ENCODE assay signal across 8 cellular contexts in genomic region chr1:21295059-21295401, GRCh38. TPM values are rescaled to one million over a fixed set of nuclear protein-coding genes. Genes with fewer than 3 reads are reported as not detected.
DNase-seq lines count a peak whose midpoint lies in the region; ATAC-seq and TF ChIP-seq lines count a peak whose summit lies in the region.

No MANE protein-coding gene starts in this region.

- TF ChIP-seq POLR2A in right lobe of liver (IDR thresholded peaks at IDR 0.05), result no peak
- TF ChIP-seq POLR2A in vagina (IDR thresholded peaks at IDR 0.05), result no peak
- no peak for TF ChIP-seq POLR2A in testis (IDR thresholded peaks at IDR 0.05)

- POLR2A ChIA-PET in activated CD8-positive, alpha-beta T cell treated with anti-CD3 and anti-CD28 coated beads, Interleukin-2, amount 10 ng/mL, durations not matched to agents 7 days and 5 days (lab: Charles Lee), result interaction anchor here (1.1 to 4.9 kb wide), 5 partner anchors 17 to 49 kb away, joined by 3 to 57 read pairs (median 9); no protein-coding TSS in a partner anchor

- H3K4me1 ChIP-seq in liver (ENCODE audit: control insufficient read depth in 4 of 4, insufficient read depth in 4 of 4, low read length in 3 of 4) (peaks cover 0 to 14% (median 6%) of the 10 kb centered on the region in 4 donors), right lobe of liver (peaks cover 0 to 6% (median 0%) of the 10 kb centered on the region in 4 donors), lung (ENCODE audit: control insufficient read depth in 2 of 2, insufficient read depth in 2 of 2, low read length in 2 of 2) (peaks cover 0 to 17% of the 10 kb centered on the region in 2 donors), vagina (peaks cover 91% of the 10 kb centered on the region), testis (peaks cover 35% of the 10 kb centered on the region)

- H3K4me3 Mint-ChIP-seq in activated CD8-positive, alpha-beta T cell treated with anti-CD3 and anti-CD28 coated beads, Interleukin-2, amount 10 ng/mL, durations not matched to agents 7 days and 5 days, result peak overlapping the region; percentile 73

- no peak overlapping the region for H3K4me3 ChIP-seq in liver (ENCODE audit: low read depth in 1 of 3, low read length in 3 of 3)
- H3K4me3 ChIP-seq in right lobe of liver, result no peak overlapping the region
- H3K4me3 ChIP-seq in lung, result no peak overlapping the region
- H3K4me3 ChIP-seq in vagina, result no peak overlapping the region
- H3K4me3 ChIP-seq in testis, result no peak overlapping the region

- H3K4me1 Mint-ChIP-seq in activated CD8-positive, alpha-beta T cell treated with anti-CD3 and anti-CD28 coated beads, Interleukin-2, amount 10 ng/mL, durations not matched to agents 7 days and 5 days (ENCODE audit: low read depth), result peaks cover 89% of the 10 kb centered on the region

- no peak overlapping the region for H3K9ac ChIP-seq in liver (ENCODE audit: low read depth in 1 of 2, low read length in 2 of 2)

- no peaks in the 10 kb centered on the region for H3K9me3 Mint-ChIP-seq in activated CD8-positive, alpha-beta T cell treated with anti-CD3 and anti-CD28 coated beads, Interleukin-2, amount 10 ng/mL, durations not matched to agents 7 days and 5 days (ENCODE audit: insufficient read depth)

- H3K27ac ChIP-seq in liver (ENCODE audit: low read depth in 1 of 2, low read length in 2 of 2), result peak overlapping the region; percentile 2 to 65
- H3K27ac ChIP-seq in right lobe of liver, result peak overlapping the region in 1 of 3 donors; percentile 14
- peak overlapping the region; percentile 35 to 58 for H3K27ac ChIP-seq in lung (ENCODE audit: low read depth in 1 of 2, low read length in 1 of 2)
- H3K27ac ChIP-seq in vagina, result peak overlapping the region; percentile 65
- H3K27ac ChIP-seq in testis, result no peak overlapping the region

- no peak for TF ChIP-seq CTCF in liver (IDR thresholded peaks at IDR 0.05; ENCODE audit: low read depth, low read length, missing input control)
- no peak for TF ChIP-seq CTCF in right lobe of liver (IDR thresholded peaks at IDR 0.05)
- TF ChIP-seq CTCF in lung (IDR thresholded peaks at IDR 0.05; ENCODE audit: control extremely low read depth, extremely low read depth), result no peak
- TF ChIP-seq CTCF in vagina (IDR thresholded peaks at IDR 0.05), result no peak
- TF ChIP-seq CTCF in testis (IDR thresholded peaks at IDR 0.05), result no peak

- 87% methylated on average over 1 of the region's 1 CpG for WGBS in liver
- WGBS in right lobe of liver (ENCODE audit: insufficient coverage, low coverage, low lambda C conversion rate, missing lambda C conversion rate), result 60% methylated on average over 1 of the region's 1 CpG
- 71 to 76% methylated on average over 1 of the region's 1 CpG for WGBS in lung, 2 donors
- 75 to 96% methylated on average over 1 of the region's 1 CpG for WGBS in testis, 2 donors

- no peaks in the 10 kb centered on the region for H3K9me3 ChIP-seq in liver (ENCODE audit: control insufficient read depth in 4 of 4, low read length in 3 of 4)
- no peaks in the 10 kb centered on the region for H3K9me3 ChIP-seq in right lobe of liver
- H3K9me3 ChIP-seq in lung (ENCODE audit: control insufficient read depth in 2 of 2, insufficient read depth in 1 of 2, low read length in 1 of 2), result no peaks in the 10 kb centered on the region
- no peaks in the 10 kb centered on the region for H3K9me3 ChIP-seq in vagina
- H3K9me3 ChIP-seq in testis, result no peaks in the 10 kb centered on the region

- ATAC-seq in right lobe of liver (no peak), lung (ENCODE audit: insufficient read depth, low FRiP score) (no peak), GM19455 (IDR thresholded peaks at IDR 0.05; ENCODE audit: unreplicated experiment) (no peak)
- ATAC-seq in activated CD8-positive, alpha-beta T cell treated with anti-CD3 and anti-CD28 coated beads, Interleukin-2, amount 10 ng/mL, durations not matched to agents 7 days and 5 days, result peak; percentile 17

- H3K36me3 Mint-ChIP-seq in activated CD8-positive, alpha-beta T cell treated with anti-CD3 and anti-CD28 coated beads, Interleukin-2, amount 10 ng/mL, durations not matched to agents 7 days and 5 days (ENCODE audit: low read depth), result peaks cover 15% of the 10 kb centered on the region

- peak overlapping the region; percentile 99 for H3K27ac Mint-ChIP-seq in activated CD8-positive, alpha-beta T cell treated with anti-CD3 and anti-CD28 coated beads, Interleukin-2, amount 10 ng/mL, durations not matched to agents 7 days and 5 days

- DNase-seq in right lobe of liver (no peak), lung (ENCODE audit: low spot score) (no peak), vagina (ENCODE audit: extremely low spot score in 2 of 2) (no peak), testis (no peak), occipital lobe (lab: John Stamatoyannopoulos, UW) (no peak)
- peak; percentile 38 for DNase-seq in activated CD8-positive, alpha-beta T cell treated with anti-CD3 and anti-CD28 coated beads, Interleukin-2, amount 10 ng/mL, durations not matched to agents 7 days and 5 days

- H3K27me3 ChIP-seq in liver (ENCODE audit: control insufficient read depth in 4 of 4, insufficient read depth in 4 of 4, low read length in 3 of 4) (no peaks in the 10 kb centered on the region), right lobe of liver (no peaks in the 10 kb centered on the region), lung (ENCODE audit: control insufficient read depth, insufficient read depth) (no peaks in the 10 kb centered on the region), vagina (no peaks in the 10 kb centered on the region), testis (no peaks in the 10 kb centered on the region)

- no peaks in the 10 kb centered on the region for H3K27me3 Mint-ChIP-seq in activated CD8-positive, alpha-beta T cell treated with anti-CD3 and anti-CD28 coated beads, Interleukin-2, amount 10 ng/mL, durations not matched to agents 7 days and 5 days (ENCODE audit: low read depth)

- H3K36me3 ChIP-seq in liver (ENCODE audit: control insufficient read depth in 4 of 4, insufficient read depth in 3 of 4, low read depth in 1 of 4, low read length in 3 of 4) (no peaks in the 10 kb centered on the region), right lobe of liver (no peaks in the 10 kb centered on the region), lung (ENCODE audit: control insufficient read depth in 2 of 2, insufficient read depth in 2 of 2, low read length in 2 of 2) (no peaks in the 10 kb centered on the region), vagina (no peaks in the 10 kb centered on the region), testis (ENCODE audit: low read depth, missing control alignments) (no peaks in the 10 kb centered on the region)

- intact Hi-C loops in right lobe of liver (cut with DNase I) (no loop called here), vagina (cut with DNase I) (no loop called here), testis (cut with DNase I; ENCODE audit: low total_unique reads) (no loop called here)

- TF ChIP-seq RAD21 in liver (IDR thresholded peaks at IDR 0.05), result no peak

- CTCF ChIA-PET in activated CD8-positive, alpha-beta T cell treated with anti-CD3 and anti-CD28 coated beads, Interleukin-2, amount 10 ng/mL, durations not matched to agents 7 days and 5 days (lab: Charles Lee), result interaction anchor here (2.4 to 6.4 kb wide), 6 partner anchors 15 to 42 kb away, joined by 13 to 91 read pairs (median 23); no protein-coding TSS in a partner anchor

TF ChIP-seq in liver, 16 proteins besides CTCF, POLR2A, EP300 and RAD21 (continues in another document):
- no peak for TF ChIP-seq MAX (IDR thresholded peaks at IDR 0.05)
- TF ChIP-seq EGR1 (IDR thresholded peaks at IDR 0.05; ENCODE audit: low read depth in 2 of 2), result no peak
- TF ChIP-seq REST (IDR thresholded peaks at IDR 0.05), result no peak
- TF ChIP-seq ATF3 (IDR thresholded peaks at IDR 0.05), result no peak

RNA-seq across cellular contexts. Expression of gene ECE1, which starts 4.8 kb away (rescaled TPM):
- 10 to 100 TPM; 38.9 to 40.2 TPM for total RNA-seq in liver
- 10 to 100 TPM; 29.3 to 46.4 TPM for polyA plus RNA-seq in liver
- total RNA-seq in right lobe of liver, result 10 to 100 TPM; 39.7 to 61.3 (median 43.8) TPM
- 10 to 100 TPM; 70.9 to 72.5 TPM for total RNA-seq in activated CD8-positive, alpha-beta T cell treated with anti-CD3 and anti-CD28 coated beads, Interleukin-2, amount 10 ng/mL, durations not matched to agents 7 days and 5 days
- 100 to 1,000 TPM; 105 to 129 TPM for total RNA-seq in lung
- polyA plus RNA-seq in lung, result 100 to 1,000 TPM in 1 of 2 donors, 10 to 100 TPM in 1; 55.7 to 104 TPM
- total RNA-seq in vagina, result 93.8 TPM
- 100 to 1,000 TPM in 1 of 2 donors, 10 to 100 TPM in 1; 96.4 to 101 TPM for total RNA-seq in testis
- 66.1 TPM for polyA plus RNA-seq in testis (ENCODE audit: insufficient read depth, low read depth, low replicate concordance)
- total RNA-seq in occipital lobe, result 9.5 TPM

Comparison
In these comparisons a context has a peak if more than half of its experiments do, and no peak if none do; other contexts are left out.
1. H3K27ac ChIP-seq: peak in liver (2 of 2), lung (2 of 2) and vagina (single experiment); none in testis (0 of 2).